ENCODE assay signal across 11 cellular contexts in the genomic region with DNA sequence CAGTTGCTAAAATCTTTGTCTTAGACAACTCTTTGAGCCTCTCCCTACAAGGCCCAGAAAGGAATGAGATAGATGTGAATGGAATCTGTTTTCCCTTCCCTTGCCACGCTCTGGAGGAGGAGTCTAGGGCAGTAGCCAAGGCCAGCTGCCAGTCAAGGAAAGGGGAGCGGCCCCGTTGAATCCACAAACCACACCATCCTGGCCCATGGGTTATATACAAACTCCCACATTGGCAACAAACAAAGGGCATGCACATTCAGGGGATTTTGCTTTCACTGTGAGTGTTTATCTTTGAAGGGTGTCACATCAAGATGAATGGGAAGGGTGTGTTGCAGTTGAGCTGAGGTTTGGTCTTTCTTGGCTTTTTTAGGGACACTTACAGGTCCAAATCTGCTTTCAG. TPM values are rescaled to one million over a fixed set of nuclear protein-coding genes. Genes with fewer than 3 reads are reported as not detected.
DNase-seq lines count a peak whose midpoint lies in the region; ATAC-seq, FAIRE-seq and TF ChIP-seq lines count a peak whose summit lies in the region.
"Had no signal": no experiment of that assay in that cellular context is flagged by ENCODE, and none has a peak within 500 bp of the region (broad histone marks: within the 10 kb centered on the region; RNA-seq: fewer than 3 reads in every experiment).

No MANE protein-coding gene starts in this region.

- 13 to 16% methylated on average over 3 of the region's 3 CpGs for WGBS in pancreas, 2 donors

- DNase-seq in H4 (ENCODE audit: low spot score) (peak; percentile 88), RWPE1 (ENCODE audit: low spot score) (no peak), pancreas (peak in 1 of 6 donors; percentile 29), 8988T (no peak), WERI-Rb-1 (no peak)
- DNase-seq in effector memory CD4-positive, alpha-beta T cell, result no peak
- DNase-seq: activated CD4-positive, alpha-beta T cell treated with anti-CD3 and anti-CD28 coated beads for 1 hour; hypothalamus; stimulated activated CD4-positive, alpha-beta T cell treated with anti-CD3 and anti-CD28 coated beads, Interleukin-4, amount 100 ng/mL, for 24 hours had no signal

- no peaks in the 10 kb centered on the region for H3K27me3 ChIP-seq in effector memory CD4-positive, alpha-beta T cell (replicated peaks; ENCODE audit: control insufficient read depth, insufficient read depth, low read length, poor library complexity, severe bottlenecking)
- H3K27me3 ChIP-seq in pancreas, result no peaks in the 10 kb centered on the region
- H3K27me3 ChIP-seq in WERI-Rb-1 (ENCODE audit: insufficient read depth, low read depth, severe bottlenecking), result no peaks in the 10 kb centered on the region

- POLR2A ChIA-PET in RWPE1 (lab: Yijun Ruan, JAX; ENCODE audit: low non-redundant PET), result no interaction called here

- H3K9me3 ChIP-seq in effector memory CD4-positive, alpha-beta T cell (ENCODE audit: control insufficient read depth, low read length), result no peaks in the 10 kb centered on the region
- H3K9me3 ChIP-seq in pancreas, result no peaks in the 10 kb centered on the region
- H3K9me3 ChIP-seq in WERI-Rb-1 (ENCODE audit: severe bottlenecking), result peaks cover under 1% of the 10 kb centered on the region

- ATAC-seq in pancreas, result peak in 3 of 4 donors; percentile 28 to 38 (median 35)
- ATAC-seq in GM21390 (IDR thresholded peaks at IDR 0.05; ENCODE audit: unreplicated experiment), result no peak
- ATAC-seq in GM18870 (IDR thresholded peaks at IDR 0.05; ENCODE audit: unreplicated experiment), result no peak

- TF ChIP-seq CTCF in RWPE1 (conservative IDR thresholded peaks at IDR 0.05; ENCODE audit: low read depth) (no peak), pancreas (IDR thresholded peaks at IDR 0.05) (no peak), WERI-Rb-1 (IDR thresholded peaks at IDR 0.05; ENCODE audit: low read depth, low read length) (no peak)

- H3K4me3 ChIP-seq in effector memory CD4-positive, alpha-beta T cell (ENCODE audit: insufficient read depth, low read depth, low read length, poor library complexity, severe bottlenecking), result no peak overlapping the region
- H3K4me3 ChIP-seq in pancreas (no peak overlapping the region), WERI-Rb-1 (ENCODE audit: low read depth, low read length) (no peak overlapping the region)

- H3K36me3 ChIP-seq in effector memory CD4-positive, alpha-beta T cell (ENCODE audit: control insufficient read depth, insufficient read depth, low read length), result no peaks in the 10 kb centered on the region
- H3K36me3 ChIP-seq in pancreas (no peaks in the 10 kb centered on the region), WERI-Rb-1 (no peaks in the 10 kb centered on the region)

- CTCF ChIA-PET in RWPE1 (lab: Yijun Ruan, JAX), result interaction anchor here (0.6 to 1.1 kb wide), 2 partner anchors 18 to 160 kb away, joined by 3 to 4 read pairs; no protein-coding TSS in a partner anchor

- intact Hi-C loops in pancreas (cut with DNase I), result no loop called here

- H3K27ac ChIP-seq in RWPE1 (peak overlapping the region; percentile 54), pancreas (no peak overlapping the region), WERI-Rb-1 (no peak overlapping the region)
- peak overlapping the region; percentile 96 for H3K27ac ChIP-seq in effector memory CD4-positive, alpha-beta T cell (ENCODE audit: insufficient read depth, low read length, poor library complexity, severe bottlenecking)

- H3K4me1 ChIP-seq in effector memory CD4-positive, alpha-beta T cell (ENCODE audit: control insufficient read depth, insufficient read depth, low read length, poor library complexity, severe bottlenecking), result peaks cover 65% of the 10 kb centered on the region
- peaks cover 0 to 3% (median 0%) of the 10 kb centered on the region in 3 donors for H3K4me1 ChIP-seq in pancreas

- no peak for FAIRE-seq in pancreas (lab: Jason Lieb, UNC)

RNA-seq across cellular contexts. Expression of a gene that starts 6.0 kb away (rescaled TPM):
- 24.2 and 27.2 TPM in 2 replicates for total RNA-seq in H4 (2014; rRNA removed; shearing (Covaris generic))
- total RNA-seq in pancreas, result 10 to 100 TPM in 1 of 6 donors, 1 to 10 TPM in 5; 4.8 to 13.5 (median 9.1) TPM
- 1 to 10 TPM; 4.5 to 5.7 TPM for polyA plus RNA-seq in pancreas

Comparison
In these comparisons a context has a peak if more than half of its experiments do, and no peak if none do; other contexts are left out.
1. H3K27ac ChIP-seq: peak in RWPE1 (single experiment) and effector memory CD4-positive, alpha-beta T cell (single experiment); none in pancreas (0 of 4) and WERI-Rb-1 (single experiment).
2. ATAC-seq: peak in pancreas (3 of 4); none in GM21390 (single experiment) and GM18870 (single experiment).